ENCODE assay signal across 21 cellular contexts in genomic region chr6:34018961-34019606, GRCh38.
DNase-seq lines count a peak whose midpoint lies in the region; ATAC-seq and TF ChIP-seq lines count a peak whose summit lies in the region.
"Had no signal": no experiment of that assay in that cellular context is flagged by ENCODE, and none has a peak within 500 bp of the region (broad histone marks: within the 10 kb centered on the region; RNA-seq: fewer than 3 reads in every experiment).

No MANE protein-coding gene starts in this region.

- intact Hi-C loops in IMR-90 (cut with micrococcal nuclease) (no loop called here), Panc1 (cut with micrococcal nuclease; ENCODE audit: unreplicated experiment) (no loop called here), lower lobe of right lung (cut with DNase I) (no loop called here), body of pancreas (cut with DNase I) (no loop called here)

- no peaks in the 10 kb centered on the region for H3K9me1 ChIP-seq in IMR-90 (ENCODE audit: insufficient read depth, low read length)

- no peaks in the 10 kb centered on the region for H3K79me1 ChIP-seq in IMR-90 (ENCODE audit: low read depth in 1 of 2, low read length in 2 of 2)

- CTCF ChIA-PET in IMR-90 (lab: Yijun Ruan, JAX) (no interaction called here), Panc1 (lab: Charles Lee) (no interaction called here)

- peak overlapping the region; percentile 65 for H2AK9ac ChIP-seq in IMR-90 (replicated peaks; ENCODE audit: low read depth, low read length, poor library complexity)

- no peak overlapping the region for H2BK5ac ChIP-seq in IMR-90 (ENCODE audit: low read depth, low read length, poor library complexity, severe bottlenecking)

- H4K8ac ChIP-seq in IMR-90 (ENCODE audit: low read depth in 2 of 2, low read length in 2 of 2), result no peak overlapping the region

- H3K4me1 ChIP-seq in IMR-90 (ENCODE audit: control insufficient read depth, insufficient read depth, low read length), result no peaks in the 10 kb centered on the region
- 0 out of 2 replicates have a peak, but pooled peaks cover 3% of the 10 kb centered on the region for H3K4me1 ChIP-seq in Panc1 (ENCODE audit: control insufficient read depth, insufficient read depth, low read length)
- H3K4me1 ChIP-seq in lower lobe of right lung, result no peaks in the 10 kb centered on the region
- H3K4me1 ChIP-seq in body of pancreas, result no peaks in the 10 kb centered on the region
- H3K4me1 ChIP-seq: A549, Caco-2 had no signal

- in situ Hi-C loops in IMR-90 (cut with MboI; ENCODE audit: low sequenced_read_pairs) (no loop called here), Panc1 (cut with HindIII; ENCODE audit: low pct_unique_long_range_greater_than_20kb, low sequenced_read_pairs) (no loop called here)

- no peak for TF ChIP-seq RAD21 in IMR-90 (IDR thresholded peaks at IDR 0.05; ENCODE audit: low read length)

- H3K23ac ChIP-seq in IMR-90 (ENCODE audit: low read depth, low read length), result no peak overlapping the region

- BruUV-seq in IMR-90 (replicated peaks; lab: Mats Ljungman, UMichigan) (no TSS peak), Panc1 (replicated peaks; lab: Mats Ljungman, UMichigan) (no TSS peak)

- DNase-seq in DMS 273 (lab: John Stamatoyannopoulos, UW; ENCODE audit: unreplicated experiment), result peak; percentile 31
- DNase-seq in DMS 273 treated with DMSO at 0.1 percent for 48 hours (lab: John Stamatoyannopoulos, UW), result no peak
- no peak for DNase-seq in IMR-90
- no peak for DNase-seq in Panc1 (ENCODE audit: low read depth, low spot score)
- DNase-seq in lower lobe of right lung, result peak; percentile 10
- no peak for DNase-seq in body of pancreas
- DNase-seq in activated gamma-delta T cell treated with Interleukin-2 at 50 U/mL for 16 hours, result no peak
- DNase-seq: AML-193; Caco-2; CD4-positive, alpha-beta T cell; DMS79 treated with DMSO at 0.1 percent for 48 hours; GF-D8; GOT3; H7; HFFc6 had no signal

- no peak overlapping the region for H3K18ac ChIP-seq in IMR-90 (ENCODE audit: low read depth, low read length)

- H3K56ac ChIP-seq in IMR-90 (ENCODE audit: extremely low read depth, insufficient read depth, low read length), result no peak overlapping the region

- H3K27ac ChIP-seq in IMR-90 (ENCODE audit: insufficient read depth, low read length), result no peak overlapping the region
- no peak overlapping the region for H3K27ac ChIP-seq in Panc1 (ENCODE audit: low read length)
- no peak overlapping the region for H3K27ac ChIP-seq in lower lobe of right lung
- H3K27ac ChIP-seq in body of pancreas, result no peak overlapping the region
- H3K27ac ChIP-seq: 22Rv1, A549, C4-2B had no signal

- H3K4ac ChIP-seq in IMR-90 (ENCODE audit: low read depth, low read length), result no peak overlapping the region

- TF ChIP-seq POLR2A in IMR-90 (IDR thresholded peaks at IDR 0.05; ENCODE audit: low read depth, low read length) (no peak), body of pancreas (IDR thresholded peaks at IDR 0.05) (no peak)

- H2BK20ac ChIP-seq in IMR-90 (ENCODE audit: low read depth, low read length), result no peak overlapping the region

- 14% methylated on average over 2 of the region's 7 CpGs; no CpG with 5 or more reads in 1 of the 2 experiments for WGBS in IMR-90 (ENCODE audit: extremely low coverage in 2 of 2, insufficient read length in 1 of 2), 2 experiments
- 47 to 59% methylated on average over 2 to 7 of the region's 7 CpGs for WGBS in body of pancreas, 2 donors

- no peak overlapping the region for H2AFZ ChIP-seq in IMR-90 (replicated peaks; ENCODE audit: low read length, poor library complexity)

- no peak for TF ChIP-seq CTCF in IMR-90 (conservative IDR thresholded peaks at IDR 0.05; ENCODE audit: low read depth, low read length)
- no peak for TF ChIP-seq CTCF in Panc1 (IDR thresholded peaks at IDR 0.05)
- no peak for TF ChIP-seq CTCF in lower lobe of right lung (IDR thresholded peaks at IDR 0.05)
- no peak for TF ChIP-seq CTCF in body of pancreas (IDR thresholded peaks at IDR 0.05)

- no peak overlapping the region for H4K91ac ChIP-seq in IMR-90 (ENCODE audit: insufficient read depth, low read depth, low read length)

- H3K27me3 ChIP-seq in IMR-90 (ENCODE audit: control insufficient read depth, insufficient read depth, low read length) (peaks cover 36% of the 10 kb centered on the region), Panc1 (ENCODE audit: control insufficient read depth, insufficient read depth, low read length) (no peaks in the 10 kb centered on the region), lower lobe of right lung (ENCODE audit: low read depth) (peaks cover 7% of the 10 kb centered on the region), body of pancreas (no peaks in the 10 kb centered on the region)

- H3K9me3 ChIP-seq in IMR-90 (ENCODE audit: control insufficient read depth, insufficient read depth, low read length), result no peaks in the 10 kb centered on the region
- H3K9me3 ChIP-seq in Panc1 (ENCODE audit: control insufficient read depth, insufficient read depth, low read depth, low read length), result no peaks in the 10 kb centered on the region
- H3K9me3 ChIP-seq in lower lobe of right lung, result no peaks in the 10 kb centered on the region
- no peaks in the 10 kb centered on the region for H3K9me3 ChIP-seq in body of pancreas
- H3K9me3 ChIP-seq: A549, Caco-2 had no signal

- H3K36me3 ChIP-seq in IMR-90 (ENCODE audit: control insufficient read depth, insufficient read depth, low read length) (no peaks in the 10 kb centered on the region), Panc1 (ENCODE audit: control insufficient read depth, insufficient read depth, low read length) (no peaks in the 10 kb centered on the region), lower lobe of right lung (no peaks in the 10 kb centered on the region), body of pancreas (replicated peaks in 1 of 2; ENCODE audit: insufficient read depth in 1 of 2, low read depth in 2 of 2) (no peaks in the 10 kb centered on the region)

- H4K20me1 ChIP-seq in IMR-90 (ENCODE audit: insufficient read depth, low read length), result no peaks in the 10 kb centered on the region

- POLR2A ChIA-PET in IMR-90 (lab: Charles Lee; ENCODE audit: unreplicated experiment) (no interaction called here), Panc1 (lab: Charles Lee) (no interaction called here)

- H3K4me3 ChIP-seq in IMR-90 (ENCODE audit: insufficient read depth, low read depth, low read length) (no peak overlapping the region), Panc1 (ENCODE audit: low read depth in 2 of 2, low read length in 2 of 2) (no peak overlapping the region), lower lobe of right lung (no peak overlapping the region), body of pancreas (no peak overlapping the region)
- H3K4me3 ChIP-seq: A549 had no signal

- ATAC-seq in IMR-90 (ENCODE audit: low read depth), result no peak
- ATAC-seq in Panc1, result peak; percentile 43; the same call in 1 of the 2 replicates
- ATAC-seq in lower lobe of right lung, result no peak
- ATAC-seq in body of pancreas, result no peak
- ATAC-seq in HG03342 (IDR thresholded peaks at IDR 0.05; ENCODE audit: unreplicated experiment), result no peak
- ATAC-seq: HCT116, HepG2 had no signal

- no peak overlapping the region for H4K5ac ChIP-seq in IMR-90 (ENCODE audit: low read depth, low read length)

- no peak overlapping the region for H3K4me2 ChIP-seq in IMR-90 (ENCODE audit: low read depth, low read length)
- H3K4me2 ChIP-seq: A549 had no signal

- H2AK5ac ChIP-seq in IMR-90 (ENCODE audit: low read depth, low read length), result no peak overlapping the region

- H3K14ac ChIP-seq in IMR-90 (replicated peaks; ENCODE audit: low read depth, low read length), result no peak overlapping the region

- dilution Hi-C loops in IMR-90 (cut with HindIII; ENCODE audit: low sequenced_read_pairs, unreplicated experiment), result no loop called here

- H2BK120ac ChIP-seq in IMR-90 (ENCODE audit: low read depth, low read length), result no peak overlapping the region

- no peak overlapping the region for H2BK15ac ChIP-seq in IMR-90 (ENCODE audit: low read depth, low read length)

- no peak overlapping the region for H3K9ac ChIP-seq in IMR-90 (ENCODE audit: low read depth, low read length)

TF ChIP-seq in IMR-90, 13 proteins besides CTCF, POLR2A, EP300 and RAD21:
- TF ChIP-seq CHD1 (IDR thresholded peaks at IDR 0.05; ENCODE audit: low read depth, low read length) (no peak), ELK1 (IDR thresholded peaks at IDR 0.05; ENCODE audit: borderline replicate concordance, low read depth, low read length) (no peak), MAZ (IDR thresholded peaks at IDR 0.05; ENCODE audit: borderline replicate concordance, low read depth, low read length) (no peak)

Comparison
In these comparisons a context has a peak if more than half of its experiments do, and no peak if none do; other contexts are left out.
1. DNase-seq: peak in DMS 273 (single experiment) and lower lobe of right lung (single experiment); none in DMS 273 treated with DMSO at 0.1 percent for 48 hours (single experiment), IMR-90 (single experiment), Panc1 (single experiment), body of pancreas (0 of 4) and activated gamma-delta T cell treated with Interleukin-2 at 50 U/mL for 16 hours (single experiment).